In the genomic region with DNA sequence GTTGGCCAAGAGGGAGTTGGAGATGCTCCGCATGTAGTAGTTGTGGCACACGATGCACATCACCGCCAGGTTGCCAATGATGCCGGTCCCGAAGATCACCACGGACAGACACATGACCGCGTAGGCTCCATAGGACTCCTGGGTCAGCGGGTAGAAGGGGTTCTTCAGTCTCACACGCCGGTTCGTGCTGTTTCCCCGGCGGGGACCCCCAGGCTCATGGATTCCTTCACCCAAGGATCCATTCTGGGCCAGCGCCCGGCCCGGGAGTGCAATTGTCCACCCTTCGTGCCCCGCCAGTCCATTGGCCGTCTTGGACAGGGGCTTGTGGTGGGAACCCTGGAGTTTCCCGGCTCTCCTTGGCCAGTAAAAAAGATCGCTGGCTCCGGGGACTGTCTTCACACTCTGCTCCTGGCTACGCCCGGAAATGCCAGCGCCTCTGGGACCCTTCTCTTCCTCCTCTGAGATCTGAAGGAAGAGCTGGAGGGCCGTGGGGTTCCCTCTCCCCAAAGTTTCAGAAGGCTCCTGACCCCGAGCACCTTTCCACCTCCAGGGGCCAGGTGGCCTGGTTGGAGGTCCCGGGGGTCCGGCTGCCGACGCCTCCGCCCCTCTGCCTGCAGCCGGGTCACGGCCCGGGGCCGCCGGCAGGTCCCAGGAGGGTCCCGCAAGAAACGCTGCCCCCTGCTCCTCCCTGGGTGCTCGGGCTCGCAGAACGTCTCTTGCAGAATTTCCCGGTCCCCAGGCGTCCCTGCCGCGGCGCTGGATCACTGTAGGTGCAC, we compare ENCODE assay signal across 8 cellular contexts. TPM values are rescaled to one million over a fixed set of nuclear protein-coding genes. Genes with fewer than 3 reads are reported as not detected.
DNase-seq lines count a peak whose midpoint lies in the region; ATAC-seq and TF ChIP-seq lines count a peak whose summit lies in the region.

No MANE protein-coding gene starts in this region.

- peaks cover 1% of the 10 kb centered on the region; the same call in 1 of the 2 replicates for H3K27me3 ChIP-seq in Caco-2 (replicated peaks; ENCODE audit: control insufficient read depth, insufficient read depth, low read length)

- CTCF ChIA-PET in Caco-2 (lab: Charles Lee) = no interaction called here

- H3K36me3 Mint-ChIP-seq in Caco-2 (ENCODE audit: insufficient read depth, unreplicated experiment) (no peaks in the 10 kb centered on the region), T-helper 17 cell (ENCODE audit: low read depth) (peaks cover 4% of the 10 kb centered on the region)

- no peak for TF ChIP-seq CTCF in Caco-2 (IDR thresholded peaks at IDR 0.05; ENCODE audit: insufficient read depth in 1 of 2, low read depth in 1 of 2, low read length in 1 of 2, severe bottlenecking in 1 of 2, unreplicated experiment in 1 of 2)
- TF ChIP-seq CTCF in foreskin fibroblast (IDR thresholded peaks at IDR 0.05; ENCODE audit: low read depth, low read length) = no peak

- no peak for DNase-seq in Caco-2
- DNase-seq in T-helper 17 cell = no peak
- DNase-seq in foreskin fibroblast = peak in 1 of 2 donors; percentile 6
- DNase-seq in pons (ENCODE audit: low spot score) = peak; percentile 34
- no peak for DNase-seq in GOT3 (lab: John Stamatoyannopoulos, UW)
- no peak for DNase-seq in middle frontal gyrus (ENCODE audit: extremely low spot score, low spot score)

- H3K4me3 ChIP-seq in Caco-2 (ENCODE audit: low read depth, low read length) (no peak overlapping the region; the same call in none of the 2 replicates), foreskin fibroblast (ENCODE audit: low read depth in 1 of 2, low read length in 2 of 2) (peak overlapping the region; percentile 29 to 43)

- H3K36me3 ChIP-seq in Caco-2 (ENCODE audit: control insufficient read depth, insufficient read depth, low read length) = no peaks in the 10 kb centered on the region

- H3K9me3 ChIP-seq in Caco-2 = no peaks in the 10 kb centered on the region
- H3K9me3 ChIP-seq in T-helper 17 cell (ENCODE audit: control insufficient read depth, low read length, poor library complexity, severe bottlenecking) = no peaks in the 10 kb centered on the region

- no TSS peak for BruUV-seq in Caco-2 (replicated peaks; lab: Mats Ljungman, UMichigan)

- H3K4me3 Mint-ChIP-seq in Caco-2 (ENCODE audit: unreplicated experiment) = peak overlapping the region; percentile 84
- H3K4me3 Mint-ChIP-seq in T-helper 17 cell = peak overlapping the region; percentile 89

- H3K27ac Mint-ChIP-seq in Caco-2 (ENCODE audit: unreplicated experiment) (no peak overlapping the region), T-helper 17 cell (no peak overlapping the region)

- peaks cover 8% of the 10 kb centered on the region for H3K4me1 Mint-ChIP-seq in Caco-2 (ENCODE audit: low read depth, unreplicated experiment)
- H3K4me1 Mint-ChIP-seq in T-helper 17 cell = peaks cover 16% of the 10 kb centered on the region

- intact Hi-C loops in Caco-2 (cut with micrococcal nuclease; ENCODE audit: unreplicated experiment) = no loop called here

- no peak for ATAC-seq in T-helper 17 cell
- ATAC-seq in HG02981 (IDR thresholded peaks at IDR 0.05; ENCODE audit: unreplicated experiment) = no peak
- ATAC-seq in GM21447 (IDR thresholded peaks at IDR 0.05; ENCODE audit: unreplicated experiment) = no peak

- H3K9me3 Mint-ChIP-seq in Caco-2 (ENCODE audit: unreplicated experiment) = no peaks in the 10 kb centered on the region

- H3K4me1 ChIP-seq in Caco-2 = peaks cover 20% of the 10 kb centered on the region

- H3K27me3 Mint-ChIP-seq in Caco-2 (ENCODE audit: insufficient read depth, unreplicated experiment) = peaks cover 20% of the 10 kb centered on the region
- H3K27me3 Mint-ChIP-seq in T-helper 17 cell = peaks cover 55% of the 10 kb centered on the region

- POLR2A ChIA-PET in Caco-2 (lab: Charles Lee) = no interaction called here

RNA-seq across cellular contexts. Expression of gene GPR37, which starts 1.3 kb away (rescaled TPM):
- total RNA-seq in Caco-2 (2022) (0.50 and 0.77 TPM in 2 replicates), T-helper 17 cell (not detected)
